ENCODE assay signal across 1 cellular context in the genomic region with DNA sequence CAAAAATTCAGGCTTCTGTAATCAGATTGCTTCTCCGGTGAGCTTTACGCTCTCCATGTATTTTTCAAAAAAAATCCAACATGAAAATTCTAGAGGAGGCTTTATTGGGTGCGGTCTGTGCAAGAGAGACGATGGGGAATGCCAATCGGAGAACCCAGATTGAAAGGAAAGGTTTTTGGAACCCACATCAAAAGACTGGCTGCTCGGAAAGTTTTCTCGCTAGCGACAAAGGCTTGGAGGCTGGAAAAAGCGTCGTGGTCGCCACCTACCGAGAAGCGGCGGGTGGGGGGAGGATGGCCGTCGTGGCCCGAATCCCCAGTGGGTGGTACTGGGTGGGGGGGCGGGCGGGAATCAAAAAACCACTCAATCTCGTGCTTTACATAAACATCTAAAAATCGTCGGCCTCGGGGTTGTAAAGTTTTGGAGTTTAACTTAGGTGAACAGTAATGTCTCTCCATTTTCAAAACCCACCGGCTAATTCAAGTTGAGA.
TF ChIP-seq lines count a peak whose summit lies in the region.

No MANE protein-coding gene starts in this region.

TF ChIP-seq in K562, 482 proteins besides CTCF, POLR2A, EP300 and RAD21 (continued from another document and continues in another):
- TF ChIP-seq, protein P1, sequence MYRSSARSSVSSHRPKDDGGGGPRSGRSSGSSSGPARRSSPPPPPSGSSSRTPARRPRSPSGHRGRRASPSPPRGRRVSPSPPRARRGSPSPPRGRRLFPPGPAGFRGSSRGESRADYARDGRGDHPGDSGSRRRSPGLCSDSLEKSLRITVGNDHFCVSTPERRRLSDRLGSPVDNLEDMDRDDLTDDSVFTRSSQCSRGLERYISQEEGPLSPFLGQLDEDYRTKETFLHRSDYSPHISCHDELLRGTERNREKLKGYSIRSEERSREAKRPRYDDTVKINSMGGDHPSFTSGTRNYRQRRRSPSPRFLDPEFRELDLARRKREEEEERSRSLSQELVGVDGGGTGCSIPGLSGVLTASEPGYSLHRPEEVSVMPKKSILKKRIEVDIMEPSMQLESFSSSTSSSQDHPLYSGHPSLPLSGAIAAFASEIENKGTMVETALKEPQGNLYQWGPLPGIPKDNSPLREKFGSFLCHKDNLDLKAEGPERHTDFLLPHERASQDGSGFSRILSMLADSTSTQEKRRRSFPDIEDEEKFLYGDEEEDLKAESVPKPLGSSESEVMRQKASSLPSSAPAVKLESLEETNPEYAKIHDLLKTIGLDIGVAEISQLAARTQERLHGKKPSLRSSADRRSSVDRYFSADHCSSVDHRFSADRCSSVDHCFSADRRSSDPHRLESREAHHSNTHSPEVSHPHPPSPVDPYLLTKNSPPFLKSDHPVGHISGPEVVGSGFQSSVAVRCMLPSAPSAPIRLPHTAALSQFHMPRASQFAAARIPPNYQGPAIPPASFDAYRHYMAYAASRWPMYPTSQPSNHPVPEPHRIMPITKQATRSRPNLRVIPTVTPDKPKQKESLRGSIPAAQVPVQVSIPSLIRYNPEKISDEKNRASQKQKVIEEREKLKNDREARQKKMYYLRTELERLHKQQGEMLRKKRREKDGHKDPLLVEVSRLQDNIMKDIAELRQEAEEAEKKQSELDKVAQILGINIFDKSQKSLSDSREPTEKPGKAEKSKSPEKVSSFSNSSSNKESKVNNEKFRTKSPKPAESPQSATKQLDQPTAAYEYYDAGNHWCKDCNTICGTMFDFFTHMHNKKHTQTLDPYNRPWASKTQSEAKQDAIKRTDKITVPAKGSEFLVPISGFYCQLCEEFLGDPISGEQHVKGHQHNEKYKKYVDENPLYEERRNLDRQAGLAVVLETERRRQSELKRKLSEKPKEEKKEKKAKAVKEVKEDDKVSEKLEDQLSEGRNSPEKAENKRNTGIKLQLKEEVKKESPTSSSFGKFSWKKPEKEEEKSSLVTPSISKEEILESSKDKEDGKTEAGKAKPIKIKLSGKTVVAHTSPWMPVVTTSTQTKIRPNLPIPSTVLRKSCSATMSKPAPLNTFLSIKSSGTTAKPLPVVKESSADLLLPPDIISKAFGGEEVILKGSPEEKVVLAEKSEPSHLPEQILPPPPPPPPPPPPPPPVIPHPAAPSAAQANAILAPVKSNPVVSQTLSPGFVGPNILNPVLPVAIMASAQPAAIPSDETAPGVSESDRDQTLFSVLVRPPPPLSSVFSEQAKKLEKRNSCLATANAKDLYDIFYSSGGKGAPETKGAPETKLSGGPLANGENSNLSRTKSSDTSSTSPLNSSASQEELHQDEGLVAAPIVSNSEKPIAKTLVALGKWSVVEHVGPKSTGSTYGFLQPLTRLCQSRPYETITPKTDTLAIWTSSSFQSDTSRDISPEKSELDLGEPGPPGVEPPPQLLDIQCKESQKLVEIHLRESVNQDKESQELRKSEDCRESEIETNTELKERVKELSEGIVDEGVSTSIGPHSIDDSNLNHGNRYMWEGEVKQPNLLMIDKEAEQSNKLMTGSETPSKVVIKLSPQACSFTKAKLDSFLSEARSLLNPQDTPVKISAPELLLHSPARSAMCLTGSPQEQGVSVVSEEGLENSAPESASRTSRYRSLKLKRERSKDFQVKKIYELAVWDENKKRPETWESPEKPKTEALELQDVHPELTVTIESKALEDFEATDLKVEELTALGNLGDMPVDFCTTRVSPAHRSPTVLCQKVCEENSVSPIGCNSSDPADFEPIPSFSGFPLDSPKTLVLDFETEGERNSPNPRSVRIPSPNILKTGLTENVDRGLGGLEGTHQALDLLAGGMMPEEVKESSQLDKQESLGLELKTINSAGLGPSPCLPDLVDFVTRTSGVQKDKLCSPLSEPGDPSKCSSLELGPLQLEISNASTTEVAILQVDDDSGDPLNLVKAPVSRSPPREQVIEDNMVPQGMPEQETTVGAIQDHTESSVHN (IDR thresholded peaks at IDR 0.05; ENCODE audit: borderline replicate concordance in 1 of 2, low read depth in 1 of 2), result no peak
- no peak for TF ChIP-seq CSDE1 (IDR thresholded peaks at IDR 0.05)
- TF ChIP-seq TEAD1 (CRISPR knock-in tag; IDR thresholded peaks at IDR 0.05), result no peak
- TF ChIP-seq EGR1 (conservative IDR thresholded peaks at IDR 0.05), result no peak; the same call in 1 of the 2 replicates
- TF ChIP-seq SMAD4 (CRISPR knock-in tag; conservative IDR thresholded peaks at IDR 0.05), result no peak; the same call in 1 of the 2 replicates
- no peak for TF ChIP-seq SP1 (CRISPR knock-in tag; IDR thresholded peaks at IDR 0.05)
- TF ChIP-seq, protein P2, sequence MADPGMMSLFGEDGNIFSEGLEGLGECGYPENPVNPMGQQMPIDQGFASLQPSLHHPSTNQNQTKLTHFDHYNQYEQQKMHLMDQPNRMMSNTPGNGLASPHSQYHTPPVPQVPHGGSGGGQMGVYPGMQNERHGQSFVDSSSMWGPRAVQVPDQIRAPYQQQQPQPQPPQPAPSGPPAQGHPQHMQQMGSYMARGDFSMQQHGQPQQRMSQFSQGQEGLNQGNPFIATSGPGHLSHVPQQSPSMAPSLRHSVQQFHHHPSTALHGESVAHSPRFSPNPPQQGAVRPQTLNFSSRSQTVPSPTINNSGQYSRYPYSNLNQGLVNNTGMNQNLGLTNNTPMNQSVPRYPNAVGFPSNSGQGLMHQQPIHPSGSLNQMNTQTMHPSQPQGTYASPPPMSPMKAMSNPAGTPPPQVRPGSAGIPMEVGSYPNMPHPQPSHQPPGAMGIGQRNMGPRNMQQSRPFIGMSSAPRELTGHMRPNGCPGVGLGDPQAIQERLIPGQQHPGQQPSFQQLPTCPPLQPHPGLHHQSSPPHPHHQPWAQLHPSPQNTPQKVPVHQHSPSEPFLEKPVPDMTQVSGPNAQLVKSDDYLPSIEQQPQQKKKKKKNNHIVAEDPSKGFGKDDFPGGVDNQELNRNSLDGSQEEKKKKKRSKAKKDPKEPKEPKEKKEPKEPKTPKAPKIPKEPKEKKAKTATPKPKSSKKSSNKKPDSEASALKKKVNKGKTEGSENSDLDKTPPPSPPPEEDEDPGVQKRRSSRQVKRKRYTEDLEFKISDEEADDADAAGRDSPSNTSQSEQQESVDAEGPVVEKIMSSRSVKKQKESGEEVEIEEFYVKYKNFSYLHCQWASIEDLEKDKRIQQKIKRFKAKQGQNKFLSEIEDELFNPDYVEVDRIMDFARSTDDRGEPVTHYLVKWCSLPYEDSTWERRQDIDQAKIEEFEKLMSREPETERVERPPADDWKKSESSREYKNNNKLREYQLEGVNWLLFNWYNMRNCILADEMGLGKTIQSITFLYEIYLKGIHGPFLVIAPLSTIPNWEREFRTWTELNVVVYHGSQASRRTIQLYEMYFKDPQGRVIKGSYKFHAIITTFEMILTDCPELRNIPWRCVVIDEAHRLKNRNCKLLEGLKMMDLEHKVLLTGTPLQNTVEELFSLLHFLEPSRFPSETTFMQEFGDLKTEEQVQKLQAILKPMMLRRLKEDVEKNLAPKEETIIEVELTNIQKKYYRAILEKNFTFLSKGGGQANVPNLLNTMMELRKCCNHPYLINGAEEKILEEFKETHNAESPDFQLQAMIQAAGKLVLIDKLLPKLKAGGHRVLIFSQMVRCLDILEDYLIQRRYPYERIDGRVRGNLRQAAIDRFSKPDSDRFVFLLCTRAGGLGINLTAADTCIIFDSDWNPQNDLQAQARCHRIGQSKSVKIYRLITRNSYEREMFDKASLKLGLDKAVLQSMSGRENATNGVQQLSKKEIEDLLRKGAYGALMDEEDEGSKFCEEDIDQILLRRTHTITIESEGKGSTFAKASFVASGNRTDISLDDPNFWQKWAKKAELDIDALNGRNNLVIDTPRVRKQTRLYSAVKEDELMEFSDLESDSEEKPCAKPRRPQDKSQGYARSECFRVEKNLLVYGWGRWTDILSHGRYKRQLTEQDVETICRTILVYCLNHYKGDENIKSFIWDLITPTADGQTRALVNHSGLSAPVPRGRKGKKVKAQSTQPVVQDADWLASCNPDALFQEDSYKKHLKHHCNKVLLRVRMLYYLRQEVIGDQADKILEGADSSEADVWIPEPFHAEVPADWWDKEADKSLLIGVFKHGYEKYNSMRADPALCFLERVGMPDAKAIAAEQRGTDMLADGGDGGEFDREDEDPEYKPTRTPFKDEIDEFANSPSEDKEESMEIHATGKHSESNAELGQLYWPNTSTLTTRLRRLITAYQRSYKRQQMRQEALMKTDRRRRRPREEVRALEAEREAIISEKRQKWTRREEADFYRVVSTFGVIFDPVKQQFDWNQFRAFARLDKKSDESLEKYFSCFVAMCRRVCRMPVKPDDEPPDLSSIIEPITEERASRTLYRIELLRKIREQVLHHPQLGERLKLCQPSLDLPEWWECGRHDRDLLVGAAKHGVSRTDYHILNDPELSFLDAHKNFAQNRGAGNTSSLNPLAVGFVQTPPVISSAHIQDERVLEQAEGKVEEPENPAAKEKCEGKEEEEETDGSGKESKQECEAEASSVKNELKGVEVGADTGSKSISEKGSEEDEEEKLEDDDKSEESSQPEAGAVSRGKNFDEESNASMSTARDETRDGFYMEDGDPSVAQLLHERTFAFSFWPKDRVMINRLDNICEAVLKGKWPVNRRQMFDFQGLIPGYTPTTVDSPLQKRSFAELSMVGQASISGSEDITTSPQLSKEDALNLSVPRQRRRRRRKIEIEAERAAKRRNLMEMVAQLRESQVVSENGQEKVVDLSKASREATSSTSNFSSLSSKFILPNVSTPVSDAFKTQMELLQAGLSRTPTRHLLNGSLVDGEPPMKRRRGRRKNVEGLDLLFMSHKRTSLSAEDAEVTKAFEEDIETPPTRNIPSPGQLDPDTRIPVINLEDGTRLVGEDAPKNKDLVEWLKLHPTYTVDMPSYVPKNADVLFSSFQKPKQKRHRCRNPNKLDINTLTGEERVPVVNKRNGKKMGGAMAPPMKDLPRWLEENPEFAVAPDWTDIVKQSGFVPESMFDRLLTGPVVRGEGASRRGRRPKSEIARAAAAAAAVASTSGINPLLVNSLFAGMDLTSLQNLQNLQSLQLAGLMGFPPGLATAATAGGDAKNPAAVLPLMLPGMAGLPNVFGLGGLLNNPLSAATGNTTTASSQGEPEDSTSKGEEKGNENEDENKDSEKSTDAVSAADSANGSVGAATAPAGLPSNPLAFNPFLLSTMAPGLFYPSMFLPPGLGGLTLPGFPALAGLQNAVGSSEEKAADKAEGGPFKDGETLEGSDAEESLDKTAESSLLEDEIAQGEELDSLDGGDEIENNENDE (IDR thresholded peaks at IDR 0.05; ENCODE audit: low read depth, low read length), result no peak
- 0 out of 2 replicates have a peak, but pooled peaks have one; percentile 21 for TF ChIP-seq POLR2AphosphoS5 (IDR thresholded peaks at IDR 0.05; ENCODE audit: control insufficient read depth, insufficient read depth, low read depth, low read length)
- TF ChIP-seq FUS (optimal IDR thresholded peaks at IDR 0.05; ENCODE audit: low read depth, low read length), result no peak
- no peak for TF ChIP-seq TCF3 (CRISPR knock-in tag; IDR thresholded peaks at IDR 0.05)
- TF ChIP-seq SRSF9 (IDR thresholded peaks at IDR 0.05; ENCODE audit: borderline replicate concordance, low read depth, low read length), result no peak
- TF ChIP-seq ZNF766 (CRISPR knock-in tag; conservative IDR thresholded peaks at IDR 0.05), result 0 out of 2 replicates have a peak, but pooled peaks have one; percentile 13
- no peak; a peak in 1 of 4 replicates for TF ChIP-seq MAZ (CRISPR knock-in tag; conservative IDR thresholded peaks at IDR 0.05 in 1 of 2, IDR thresholded peaks at IDR 0.05 in 1 of 2)
- TF ChIP-seq CHCHD3 (CRISPR knock-in tag; IDR thresholded peaks at IDR 0.05), result no peak
- TF ChIP-seq TCF7 (IDR thresholded peaks at IDR 0.05; ENCODE audit: borderline replicate concordance), result peak; percentile 90; the same call in 1 of the 2 replicates
- TF ChIP-seq ESRRB (CRISPR knock-in tag; IDR thresholded peaks at IDR 0.05; ENCODE audit: borderline replicate concordance), result no peak
- TF ChIP-seq TCFL5 (CRISPR knock-in tag; conservative IDR thresholded peaks at IDR 0.05), result no peak
- no peak for TF ChIP-seq MEF2D (tag; conservative IDR thresholded peaks at IDR 0.05; ENCODE audit: low read depth)
- no peak for TF ChIP-seq SMARCE1 (IDR thresholded peaks at IDR 0.05)
- TF ChIP-seq ZNF316 (IDR thresholded peaks at IDR 0.05), result no peak
- TF ChIP-seq, protein P3, sequence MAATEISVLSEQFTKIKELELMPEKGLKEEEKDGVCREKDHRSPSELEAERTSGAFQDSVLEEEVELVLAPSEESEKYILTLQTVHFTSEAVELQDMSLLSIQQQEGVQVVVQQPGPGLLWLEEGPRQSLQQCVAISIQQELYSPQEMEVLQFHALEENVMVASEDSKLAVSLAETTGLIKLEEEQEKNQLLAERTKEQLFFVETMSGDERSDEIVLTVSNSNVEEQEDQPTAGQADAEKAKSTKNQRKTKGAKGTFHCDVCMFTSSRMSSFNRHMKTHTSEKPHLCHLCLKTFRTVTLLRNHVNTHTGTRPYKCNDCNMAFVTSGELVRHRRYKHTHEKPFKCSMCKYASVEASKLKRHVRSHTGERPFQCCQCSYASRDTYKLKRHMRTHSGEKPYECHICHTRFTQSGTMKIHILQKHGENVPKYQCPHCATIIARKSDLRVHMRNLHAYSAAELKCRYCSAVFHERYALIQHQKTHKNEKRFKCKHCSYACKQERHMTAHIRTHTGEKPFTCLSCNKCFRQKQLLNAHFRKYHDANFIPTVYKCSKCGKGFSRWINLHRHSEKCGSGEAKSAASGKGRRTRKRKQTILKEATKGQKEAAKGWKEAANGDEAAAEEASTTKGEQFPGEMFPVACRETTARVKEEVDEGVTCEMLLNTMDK (IDR thresholded peaks at IDR 0.05; ENCODE audit: borderline replicate concordance, insufficient read depth, low read depth, low read length, poor library complexity, severe bottlenecking), result no peak
- TF ChIP-seq ZNF57 (CRISPR knock-in tag; IDR thresholded peaks at IDR 0.05), result no peak
- TF ChIP-seq, protein P4, sequence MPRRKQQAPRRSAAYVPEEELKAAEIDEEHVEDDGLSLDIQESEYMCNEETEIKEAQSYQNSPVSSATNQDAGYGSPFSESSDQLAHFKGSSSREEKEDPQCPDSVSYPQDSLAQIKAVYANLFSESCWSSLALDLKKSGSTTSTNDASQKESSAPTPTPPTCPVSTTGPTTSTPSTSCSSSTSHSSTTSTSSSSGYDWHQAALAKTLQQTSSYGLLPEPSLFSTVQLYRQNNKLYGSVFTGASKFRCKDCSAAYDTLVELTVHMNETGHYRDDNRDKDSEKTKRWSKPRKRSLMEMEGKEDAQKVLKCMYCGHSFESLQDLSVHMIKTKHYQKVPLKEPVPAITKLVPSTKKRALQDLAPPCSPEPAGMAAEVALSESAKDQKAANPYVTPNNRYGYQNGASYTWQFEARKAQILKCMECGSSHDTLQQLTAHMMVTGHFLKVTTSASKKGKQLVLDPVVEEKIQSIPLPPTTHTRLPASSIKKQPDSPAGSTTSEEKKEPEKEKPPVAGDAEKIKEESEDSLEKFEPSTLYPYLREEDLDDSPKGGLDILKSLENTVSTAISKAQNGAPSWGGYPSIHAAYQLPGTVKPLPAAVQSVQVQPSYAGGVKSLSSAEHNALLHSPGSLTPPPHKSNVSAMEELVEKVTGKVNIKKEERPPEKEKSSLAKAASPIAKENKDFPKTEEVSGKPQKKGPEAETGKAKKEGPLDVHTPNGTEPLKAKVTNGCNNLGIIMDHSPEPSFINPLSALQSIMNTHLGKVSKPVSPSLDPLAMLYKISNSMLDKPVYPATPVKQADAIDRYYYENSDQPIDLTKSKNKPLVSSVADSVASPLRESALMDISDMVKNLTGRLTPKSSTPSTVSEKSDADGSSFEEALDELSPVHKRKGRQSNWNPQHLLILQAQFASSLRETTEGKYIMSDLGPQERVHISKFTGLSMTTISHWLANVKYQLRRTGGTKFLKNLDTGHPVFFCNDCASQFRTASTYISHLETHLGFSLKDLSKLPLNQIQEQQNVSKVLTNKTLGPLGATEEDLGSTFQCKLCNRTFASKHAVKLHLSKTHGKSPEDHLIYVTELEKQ (CRISPR knock-in tag; IDR thresholded peaks at IDR 0.05), result no peak
- no peak for TF ChIP-seq NFXL1 (CRISPR knock-in tag; IDR thresholded peaks at IDR 0.05)
